In the genomic region with DNA sequence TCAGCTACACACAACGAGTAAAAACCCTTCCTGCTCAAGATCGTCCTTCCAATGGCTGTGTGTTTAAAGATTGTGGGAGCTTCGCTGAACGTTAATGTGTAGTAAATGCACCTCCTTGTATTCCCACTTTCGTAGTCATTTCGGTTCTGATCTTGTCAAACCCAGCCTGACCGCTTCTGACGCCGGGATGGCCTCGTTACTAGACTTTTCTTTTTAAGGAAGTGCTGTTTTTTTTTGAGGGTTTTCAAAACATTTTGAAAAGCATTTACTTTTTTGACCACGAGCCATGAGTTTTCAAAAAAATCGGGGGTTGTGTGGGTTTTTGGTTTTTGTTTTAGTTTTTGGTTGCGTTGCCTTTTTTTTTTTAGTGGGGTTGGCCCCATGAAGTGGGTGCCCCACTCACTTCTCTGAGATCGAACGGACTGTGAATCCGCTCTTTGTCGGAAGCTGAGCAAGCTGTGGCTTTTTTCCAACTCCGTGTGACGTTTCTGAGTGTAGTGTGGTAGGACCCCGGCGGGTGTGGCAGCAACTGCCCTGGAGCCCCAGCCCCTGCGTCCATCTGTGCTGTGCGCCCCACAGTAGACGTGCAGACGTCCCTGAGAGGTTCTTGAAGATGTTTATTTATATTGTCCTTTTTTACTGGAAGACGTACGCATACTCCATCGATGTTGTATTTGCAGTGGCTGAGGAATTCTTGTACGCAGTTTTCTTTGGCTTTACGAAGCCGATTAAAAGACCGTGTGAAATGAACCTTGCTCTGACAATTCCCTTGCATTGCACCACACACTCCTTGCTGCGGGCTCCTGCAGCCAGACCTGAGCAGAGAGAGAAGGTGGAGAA, we compare ENCODE assay signal across 13 cellular contexts. TPM values are rescaled to one million over a fixed set of nuclear protein-coding genes. Genes with fewer than 3 reads are reported as not detected.
DNase-seq lines count a peak whose midpoint lies in the region; ATAC-seq and TF ChIP-seq lines count a peak whose summit lies in the region.
"Had no signal": no experiment of that assay in that cellular context is flagged by ENCODE, and none has a peak within 500 bp of the region (broad histone marks: within the 10 kb centered on the region; RNA-seq: fewer than 3 reads in every experiment).

No MANE protein-coding gene starts in this region.

- H3K4me3 ChIP-seq in SK-N-SH (ENCODE audit: low read depth in 2 of 2, low read length in 1 of 2), result no peak overlapping the region
- no peak overlapping the region for H3K4me3 ChIP-seq in right cardiac atrium (ENCODE audit: low read length)
- H3K4me3 ChIP-seq: thyroid gland had no signal

- DNase-seq in SK-N-SH, result no peak
- no peak for DNase-seq in activated CD4-positive, alpha-beta memory T cell treated with anti-CD3 and anti-CD28 coated beads for 36 hours
- DNase-seq in right cardiac atrium, result no peak
- no peak for DNase-seq in stimulated activated effector memory CD8-positive, alpha-beta T cell treated with anti-CD3 and anti-CD28 coated beads, Interleukin-12 subunit alpha, Interleukin-12 subunit beta, amount 100 ng/mL, for 72 hours (ENCODE audit: low spot score in 2 of 2)
- no peak for DNase-seq in erythroblast (lab: John Stamatoyannopoulos, UW)
- DNase-seq in stimulated activated naive CD4-positive, alpha-beta T cell treated with Interleukin-2 at 50 U/mL for 16 hours (lab: John Stamatoyannopoulos, UW), result no peak
- DNase-seq: 8988T; activated CD4-positive, alpha-beta T cell treated with anti-CD3 and anti-CD28 coated beads for 1 hour; NCI-H146; thyroid gland had no signal

- H3K4me1 Mint-ChIP-seq in activated CD4-positive, alpha-beta memory T cell treated with anti-CD3 and anti-CD28 coated beads for 36 hours (ENCODE audit: low read depth), result peaks cover 57% of the 10 kb centered on the region
- H3K4me1 Mint-ChIP-seq in stimulated activated effector memory CD8-positive, alpha-beta T cell treated with anti-CD3 and anti-CD28 coated beads, Interleukin-12 subunit alpha, Interleukin-12 subunit beta, amount 100 ng/mL, for 72 hours, result peaks cover 66% of the 10 kb centered on the region

- TF ChIP-seq EP300 in SK-N-SH (IDR thresholded peaks at IDR 0.05; ENCODE audit: borderline replicate concordance in 1 of 2, low read depth in 1 of 2, low read length in 1 of 2), result no peak

- H3F3A ChIP-seq in SK-N-SH (replicated peaks; ENCODE audit: insufficient read depth), result peaks cover 55% of the 10 kb centered on the region

- H3K9ac ChIP-seq in SK-N-SH, result no peak overlapping the region
- H3K9ac ChIP-seq: parathyroid adenoma had no signal

- CTCF ChIA-PET in SK-N-SH (lab: Yijun Ruan, JAX), result interaction anchor here (0.7 to 5.8 kb wide), 7 partner anchors 11 to 99 kb away, joined by 3 to 62 read pairs (median 3); no protein-coding TSS in a partner anchor
- CTCF ChIA-PET in activated CD4-positive, alpha-beta memory T cell treated with anti-CD3 and anti-CD28 coated beads for 36 hours (lab: Charles Lee), result interaction anchor here (4.1 kb wide), 1 partner anchor 28 kb away, joined by 38 read pairs; no protein-coding TSS in a partner anchor

- peaks cover 51% of the 10 kb centered on the region for H3K36me3 Mint-ChIP-seq in activated CD4-positive, alpha-beta memory T cell treated with anti-CD3 and anti-CD28 coated beads for 36 hours
- H3K36me3 Mint-ChIP-seq in stimulated activated effector memory CD8-positive, alpha-beta T cell treated with anti-CD3 and anti-CD28 coated beads, Interleukin-12 subunit alpha, Interleukin-12 subunit beta, amount 100 ng/mL, for 72 hours, result peaks cover 100% of the 10 kb centered on the region

- H3K79me2 ChIP-seq in SK-N-SH (ENCODE audit: insufficient read depth), result peaks cover 74% of the 10 kb centered on the region

- ATAC-seq in SK-N-SH treated with all-trans-retinoic acid at 6 μM for 48 hours (no peak), right cardiac atrium (no peak), HG03139 (IDR thresholded peaks at IDR 0.05; ENCODE audit: unreplicated experiment) (no peak)
- no peak for ATAC-seq in stimulated activated effector memory CD8-positive, alpha-beta T cell treated with anti-CD3 and anti-CD28 coated beads, Interleukin-12 subunit alpha, Interleukin-12 subunit beta, amount 100 ng/mL, for 72 hours

- H3K9me3 Mint-ChIP-seq in activated CD4-positive, alpha-beta memory T cell treated with anti-CD3 and anti-CD28 coated beads for 36 hours, result no peaks in the 10 kb centered on the region
- no peaks in the 10 kb centered on the region for H3K9me3 Mint-ChIP-seq in stimulated activated effector memory CD8-positive, alpha-beta T cell treated with anti-CD3 and anti-CD28 coated beads, Interleukin-12 subunit alpha, Interleukin-12 subunit beta, amount 100 ng/mL, for 72 hours

- WGBS in SK-N-SH (ENCODE audit: low lambda C conversion rate), result 91% methylated on average over 30 of the region's 33 CpGs
- 66% methylated on average over 33 of the region's 33 CpGs for WGBS in right cardiac atrium

- H3K27me3 ChIP-seq in SK-N-SH (ENCODE audit: insufficient read depth) (no peaks in the 10 kb centered on the region), right cardiac atrium (ENCODE audit: control insufficient read depth, insufficient read depth) (no peaks in the 10 kb centered on the region)
- H3K27me3 ChIP-seq: thyroid gland had no signal

- H2AFZ ChIP-seq in SK-N-SH (ENCODE audit: low read depth), result no peak overlapping the region
- H2AFZ ChIP-seq: parathyroid adenoma had no signal

- no peak for TF ChIP-seq CTCF in SK-N-SH (IDR thresholded peaks at IDR 0.05)

- TF ChIP-seq RAD21 in SK-N-SH (IDR thresholded peaks at IDR 0.05; ENCODE audit: low read length), result no peak

- H3K27ac ChIP-seq in SK-N-SH (ENCODE audit: low read depth in 2 of 2, low read length in 1 of 2) (peak overlapping the region in 1 of 2 experiments; percentile 91; a peak in 2 of 4 replicates), right cardiac atrium (ENCODE audit: low read length) (peak overlapping the region; percentile 5)
- H3K27ac ChIP-seq: parathyroid adenoma, thyroid gland had no signal

- H3K9me3 ChIP-seq in SK-N-SH (no peaks in the 10 kb centered on the region), right cardiac atrium (ENCODE audit: control insufficient read depth, low read length) (no peaks in the 10 kb centered on the region)
- H3K9me3 ChIP-seq: thyroid gland had no signal

- H3K4me1 ChIP-seq in SK-N-SH (ENCODE audit: control insufficient read depth in 1 of 2, insufficient read depth in 2 of 2, low read depth in 1 of 2, low read length in 1 of 2), result peaks cover 31 to 60% of the 10 kb centered on the region in 2 experiments; a peak in 2 of 4 replicates
- peaks cover 15% of the 10 kb centered on the region for H3K4me1 ChIP-seq in right cardiac atrium (ENCODE audit: control insufficient read depth, insufficient read depth, low read length)

- H3K36me3 ChIP-seq in SK-N-SH (replicated peaks in 1 of 2; ENCODE audit: control insufficient read depth in 1 of 2, insufficient read depth in 2 of 2, low read length in 1 of 2), result peaks cover 45 to 54% of the 10 kb centered on the region in 2 experiments

- peak overlapping the region; percentile 37 for H3K4me3 Mint-ChIP-seq in activated CD4-positive, alpha-beta memory T cell treated with anti-CD3 and anti-CD28 coated beads for 36 hours
- peak overlapping the region; percentile 89 for H3K4me3 Mint-ChIP-seq in stimulated activated effector memory CD8-positive, alpha-beta T cell treated with anti-CD3 and anti-CD28 coated beads, Interleukin-12 subunit alpha, Interleukin-12 subunit beta, amount 100 ng/mL, for 72 hours

- peaks cover 53% of the 10 kb centered on the region for H4K20me1 ChIP-seq in SK-N-SH (ENCODE audit: insufficient read depth)

- no peaks in the 10 kb centered on the region for H3K27me3 Mint-ChIP-seq in activated CD4-positive, alpha-beta memory T cell treated with anti-CD3 and anti-CD28 coated beads for 36 hours

- intact Hi-C loops in activated CD4-positive, alpha-beta memory T cell treated with anti-CD3 and anti-CD28 coated beads for 36 hours (cut with micrococcal nuclease), result no loop called here
- intact Hi-C loops in right cardiac atrium (cut with DNase I), result no loop called here

- H3K27ac Mint-ChIP-seq in activated CD4-positive, alpha-beta memory T cell treated with anti-CD3 and anti-CD28 coated beads for 36 hours, result peak overlapping the region; percentile 73
- H3K27ac Mint-ChIP-seq in stimulated activated effector memory CD8-positive, alpha-beta T cell treated with anti-CD3 and anti-CD28 coated beads, Interleukin-12 subunit alpha, Interleukin-12 subunit beta, amount 100 ng/mL, for 72 hours, result peak overlapping the region; percentile 81

- 0 out of 2 replicates have a peak overlapping the region, but pooled peaks have one; percentile 98 for H3K4me2 ChIP-seq in SK-N-SH

- H3K9me2 ChIP-seq in SK-N-SH, result no peaks in the 10 kb centered on the region

- no peak for TF ChIP-seq POLR2A in erythroblast (IDR thresholded peaks at IDR 0.05; ENCODE audit: low read length)

- POLR2A ChIA-PET in SK-N-SH (lab: Yijun Ruan, JAX), result interaction anchor here (0.9 to 1.2 kb wide), 4 partner anchors 8 to 178 kb away, joined by 3 to 8 read pairs (median 3); no protein-coding TSS in a partner anchor
- POLR2A ChIA-PET in activated CD4-positive, alpha-beta memory T cell treated with anti-CD3 and anti-CD28 coated beads for 36 hours (lab: Charles Lee), result interaction anchor here (0.6 to 1.4 kb wide), 2 partner anchors 14 to 31 kb away, joined by 3 to 5 read pairs; a partner anchor contains a TSS

RNA-seq across cellular contexts. Expression of a gene that starts 2.7 kb away (rescaled TPM):
- polyA plus RNA-seq in SK-N-SH (2012; rRNA removed), result 53.5 and 78.0 TPM in 2 replicates
- polyA plus RNA-seq in SK-N-SH (2012; cell fraction: cytosol; rRNA removed), result 35.5 and 51.2 TPM in 2 replicates
- polyA plus RNA-seq in SK-N-SH (2012; cell fraction: nucleus; rRNA removed), result 76.2 and 162 TPM in 2 replicates
- 10 to 100 TPM; 74.8 to 76.1 TPM for total RNA-seq in activated CD4-positive, alpha-beta memory T cell treated with anti-CD3 and anti-CD28 coated beads for 36 hours
- total RNA-seq in right cardiac atrium, result 10 to 100 TPM; 15.9 to 18.1 (median 17.0) TPM
- polyA plus RNA-seq in right cardiac atrium, result 25.3 TPM

RNA-seq across cellular contexts. Expression of a gene that starts 3.5 kb away (rescaled TPM):
- 762 and 857 TPM in 2 replicates for polyA plus RNA-seq in SK-N-SH (2012; rRNA removed)
- polyA plus RNA-seq in SK-N-SH (2012; cell fraction: cytosol; rRNA removed), result 628 and 677 TPM in 2 replicates
- polyA plus RNA-seq in SK-N-SH (2012; cell fraction: nucleus; rRNA removed), result 2,521 and 3,638 TPM in 2 replicates
- total RNA-seq in activated CD4-positive, alpha-beta memory T cell treated with anti-CD3 and anti-CD28 coated beads for 36 hours, result 100 to 1,000 TPM; 171 to 173 TPM
- total RNA-seq in right cardiac atrium, result 100 to 1,000 TPM; 288 to 417 (median 333) TPM
- polyA plus RNA-seq in right cardiac atrium, result 370 TPM

RNA-seq across cellular contexts. Expression of a gene that starts 13.0 kb away (rescaled TPM):
- 0.67 and 1.1 TPM in 2 replicates for polyA plus RNA-seq in SK-N-SH (2012; rRNA removed)
- 0.39 and 0.63 TPM in 2 replicates for polyA plus RNA-seq in SK-N-SH (2012; cell fraction: cytosol; rRNA removed)
- polyA plus RNA-seq in SK-N-SH (2012; cell fraction: nucleus; rRNA removed), result 0.33 and 0.44 TPM in 2 replicates
- not detected for total RNA-seq in activated CD4-positive, alpha-beta memory T cell treated with anti-CD3 and anti-CD28 coated beads for 36 hours
- total RNA-seq in right cardiac atrium, result not detected
- polyA plus RNA-seq in right cardiac atrium, result not detected
- total RNA-seq: thyroid gland had no signal

RNA-seq across cellular contexts. Expression of a gene that starts 24.3 kb away (rescaled TPM):
- polyA plus RNA-seq in SK-N-SH (2012; rRNA removed) (8.2 and 13.9 TPM in 2 replicates), right cardiac atrium (45.6 TPM)
- polyA plus RNA-seq in SK-N-SH (2012; cell fraction: cytosol; rRNA removed), result 6.8 and 9.9 TPM in 2 replicates
- 53.9 and 79.1 TPM in 2 replicates for polyA plus RNA-seq in SK-N-SH (2012; cell fraction: nucleus; rRNA removed)
- 10 to 100 TPM; 54.1 to 54.6 TPM for total RNA-seq in activated CD4-positive, alpha-beta memory T cell treated with anti-CD3 and anti-CD28 coated beads for 36 hours
- total RNA-seq in right cardiac atrium, result 100 to 1,000 TPM in 1 of 4 donors, 10 to 100 TPM in 3; 50.2 to 123 (median 62.4) TPM

RNA-seq across cellular contexts. Expression of a gene that starts 31.1 kb away (rescaled TPM):
- 133 and 226 TPM in 2 replicates for polyA plus RNA-seq in SK-N-SH (2012; rRNA removed)
- polyA plus RNA-seq in SK-N-SH (2012; cell fraction: cytosol; rRNA removed), result 114 and 155 TPM in 2 replicates
- 81.6 and 162 TPM in 2 replicates for polyA plus RNA-seq in SK-N-SH (2012; cell fraction: nucleus; rRNA removed)
- 100 to 1,000 TPM; 178 to 192 TPM for total RNA-seq in activated CD4-positive, alpha-beta memory T cell treated with anti-CD3 and anti-CD28 coated beads for 36 hours
- 100 to 1,000 TPM; 490 to 706 (median 622) TPM for total RNA-seq in right cardiac atrium
- 660 TPM for polyA plus RNA-seq in right cardiac atrium
